1 cellular context compared by ENCODE assay signal in genomic region chr1:186188004-186188539, GRCh38.
TF ChIP-seq lines count a peak whose summit lies in the region.

No MANE protein-coding gene starts in this region.

TF ChIP-seq in A549, 52 proteins besides CTCF, POLR2A, EP300 and RAD21 (continued from another document):
- TF ChIP-seq PBX3 (IDR thresholded peaks at IDR 0.05) (no peak), NFE2L2 (conservative IDR thresholded peaks at IDR 0.05; ENCODE audit: low read length) (no peak), KDM1A (IDR thresholded peaks at IDR 0.05; ENCODE audit: low read depth) (no peak), ATOH8 (CRISPR knock-in tag; IDR thresholded peaks at IDR 0.05; ENCODE audit: low read depth) (no peak), E2F6 (IDR thresholded peaks at IDR 0.05; ENCODE audit: borderline replicate concordance, low read depth) (peak; percentile 23; the same call in 1 of the 2 replicates), ZNF302 (CRISPR knock-in tag; IDR thresholded peaks at IDR 0.05) (no peak), NR3C1 (IDR thresholded peaks at IDR 0.05) (no peak), FOXS1 (CRISPR knock-in tag; IDR thresholded peaks at IDR 0.05) (no peak), HOXB5 (CRISPR knock-in tag; IDR thresholded peaks at IDR 0.05) (no peak), ESRRA (IDR thresholded peaks at IDR 0.05; ENCODE audit: borderline replicate concordance, low read length) (no peak), CEBPB (IDR thresholded peaks at IDR 0.05) (peak in 1 of 2 experiments; percentile 20; a peak in 2 of 4 replicates)
TF ChIP-seq in A549: peak in this region for 6.
